In the genomic region with DNA sequence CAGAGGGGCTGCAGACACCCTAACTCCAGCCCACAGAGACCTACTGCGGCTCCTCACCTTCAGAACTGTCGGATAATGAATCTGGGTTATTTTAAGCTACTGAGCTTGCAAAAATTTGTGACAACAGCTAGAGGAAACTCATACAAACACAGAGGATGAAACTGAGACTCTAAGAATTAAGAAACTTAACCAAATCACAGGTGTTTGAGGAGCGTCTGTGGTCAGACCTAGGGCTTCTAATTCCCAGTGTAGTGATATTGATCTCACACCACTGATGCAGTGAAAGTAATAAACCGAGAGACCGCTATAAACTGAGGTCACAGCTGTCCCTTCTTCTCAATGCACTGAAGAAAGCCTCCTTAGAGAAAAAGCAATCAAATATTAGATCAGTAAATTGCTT, we compare ENCODE assay signal across 14 cellular contexts.
DNase-seq lines count a peak whose midpoint lies in the region; ATAC-seq and TF ChIP-seq lines count a peak whose summit lies in the region.
"Had no signal": no experiment of that assay in that cellular context is flagged by ENCODE, and none has a peak within 500 bp of the region (broad histone marks: within the 10 kb centered on the region; RNA-seq: fewer than 3 reads in every experiment).

No MANE protein-coding gene starts in this region.

- peak; percentile 88 for ATAC-seq in GM18520 (IDR thresholded peaks at IDR 0.05; ENCODE audit: unreplicated experiment)
- ATAC-seq in GM21390 (IDR thresholded peaks at IDR 0.05; ENCODE audit: unreplicated experiment) = peak; percentile 94
- ATAC-seq in HG03025 (IDR thresholded peaks at IDR 0.05; ENCODE audit: low FRiP score, unreplicated experiment) = peak; percentile 95
- ATAC-seq in stimulated activated effector memory CD8-positive, alpha-beta T cell treated with anti-CD3 and anti-CD28 coated beads, Interleukin-12 subunit alpha, Interleukin-12 subunit beta, amount 100 ng/mL, for 72 hours = no peak

- no peaks in the 10 kb centered on the region for H4K20me1 ChIP-seq in Loucy (ENCODE audit: insufficient read depth, low read length, poor library complexity, severe bottlenecking)
- H4K20me1 ChIP-seq: BLaER1 had no signal

- no peak overlapping the region for H3K4me3 Mint-ChIP-seq in CD8-positive, alpha-beta memory T cell
- H3K4me3 Mint-ChIP-seq in stimulated activated effector memory CD8-positive, alpha-beta T cell treated with anti-CD3 and anti-CD28 coated beads, Interleukin-12 subunit alpha, Interleukin-12 subunit beta, amount 100 ng/mL, for 72 hours = no peak overlapping the region

- no peak overlapping the region for H3K27ac Mint-ChIP-seq in CD8-positive, alpha-beta memory T cell
- H3K27ac Mint-ChIP-seq in stimulated activated effector memory CD8-positive, alpha-beta T cell treated with anti-CD3 and anti-CD28 coated beads, Interleukin-12 subunit alpha, Interleukin-12 subunit beta, amount 100 ng/mL, for 72 hours = no peak overlapping the region

- H3K9me3 Mint-ChIP-seq in CD8-positive, alpha-beta memory T cell = no peaks in the 10 kb centered on the region
- H3K9me3 Mint-ChIP-seq in stimulated activated effector memory CD8-positive, alpha-beta T cell treated with anti-CD3 and anti-CD28 coated beads, Interleukin-12 subunit alpha, Interleukin-12 subunit beta, amount 100 ng/mL, for 72 hours = no peaks in the 10 kb centered on the region

- H3K4me3 ChIP-seq in Loucy (ENCODE audit: low read length, poor library complexity, severe bottlenecking) = no peak overlapping the region
- H3K4me3 ChIP-seq in CD8-positive, alpha-beta memory T cell (ENCODE audit: low read length) = no peak overlapping the region
- H3K4me3 ChIP-seq: BLaER1, vagina had no signal

- no peak overlapping the region for H2AFZ ChIP-seq in Loucy (ENCODE audit: low read length)

- H3K27me3 Mint-ChIP-seq in CD8-positive, alpha-beta memory T cell = peaks cover 17 to 40% of the 10 kb centered on the region in 2 donors

- no peaks in the 10 kb centered on the region for H3K4me1 Mint-ChIP-seq in CD8-positive, alpha-beta memory T cell
- no peaks in the 10 kb centered on the region for H3K4me1 Mint-ChIP-seq in stimulated activated effector memory CD8-positive, alpha-beta T cell treated with anti-CD3 and anti-CD28 coated beads, Interleukin-12 subunit alpha, Interleukin-12 subunit beta, amount 100 ng/mL, for 72 hours

- no peaks in the 10 kb centered on the region for H3K79me2 ChIP-seq in Loucy (ENCODE audit: insufficient read depth, low read length)

- peaks cover 9% of the 10 kb centered on the region for H3K4me1 ChIP-seq in Loucy (ENCODE audit: insufficient read depth, low read length, poor library complexity, severe bottlenecking)
- H3K4me1 ChIP-seq in CD8-positive, alpha-beta memory T cell (ENCODE audit: insufficient read depth, low read length) = no peaks in the 10 kb centered on the region
- H3K4me1 ChIP-seq: vagina had no signal

- H3K9ac ChIP-seq in Loucy (ENCODE audit: low read depth, low read length, poor library complexity, severe bottlenecking) = no peak overlapping the region
- H3K9ac ChIP-seq: BLaER1 had no signal

- POLR2A ChIA-PET in CD8-positive, alpha-beta memory T cell (lab: Charles Lee) = no interaction called here

- H3K27me3 ChIP-seq in Loucy (ENCODE audit: insufficient read depth, low read length, poor library complexity, severe bottlenecking) = no peaks in the 10 kb centered on the region
- H3K27me3 ChIP-seq in CD8-positive, alpha-beta memory T cell (ENCODE audit: insufficient read depth, low read length, poor library complexity, severe bottlenecking) = peaks cover 4% of the 10 kb centered on the region
- H3K27me3 ChIP-seq: BLaER1, vagina had no signal

- CTCF ChIA-PET in CD8-positive, alpha-beta memory T cell (lab: Charles Lee) = no interaction called here

- peak overlapping the region; percentile 44 for H3K4me2 ChIP-seq in Loucy (ENCODE audit: low read depth, low read length, poor library complexity, severe bottlenecking)
- H3K4me2 ChIP-seq: BLaER1 had no signal

- H3F3A ChIP-seq in Loucy (ENCODE audit: low read depth) = no peaks in the 10 kb centered on the region

- no peaks in the 10 kb centered on the region for H3K9me2 ChIP-seq in Loucy (replicated peaks; ENCODE audit: low read depth, low read length)

- no peak for TF ChIP-seq CTCF in Loucy (conservative IDR thresholded peaks at IDR 0.05; ENCODE audit: low read length)

- H3K36me3 Mint-ChIP-seq in CD8-positive, alpha-beta memory T cell = no peaks in the 10 kb centered on the region
- no peaks in the 10 kb centered on the region for H3K36me3 Mint-ChIP-seq in stimulated activated effector memory CD8-positive, alpha-beta T cell treated with anti-CD3 and anti-CD28 coated beads, Interleukin-12 subunit alpha, Interleukin-12 subunit beta, amount 100 ng/mL, for 72 hours

- DNase-seq in CD8-positive, alpha-beta memory T cell = no peak
- no peak for DNase-seq in stimulated activated effector memory CD8-positive, alpha-beta T cell treated with anti-CD3 and anti-CD28 coated beads, Interleukin-12 subunit alpha, Interleukin-12 subunit beta, amount 100 ng/mL, for 72 hours (ENCODE audit: low spot score in 2 of 2)
- DNase-seq in retina = no peak
- no peak for DNase-seq in GM03348 (ENCODE audit: low spot score)
- DNase-seq: activated CD8-positive, alpha-beta memory T cell treated with anti-CD3 and anti-CD28 coated beads for 24 hours; amygdala; mesendoderm; T-helper 1 cell had no signal

- no peak overlapping the region for H3K27ac ChIP-seq in CD8-positive, alpha-beta memory T cell (ENCODE audit: low read depth, low read length)
- H3K27ac ChIP-seq: BLaER1, vagina had no signal

- H3K9me3 ChIP-seq in Loucy (ENCODE audit: insufficient read depth, low read depth, low read length) = no peaks in the 10 kb centered on the region
- no peaks in the 10 kb centered on the region for H3K9me3 ChIP-seq in CD8-positive, alpha-beta memory T cell (ENCODE audit: low read length)
- H3K9me3 ChIP-seq: BLaER1, vagina had no signal

- no peaks in the 10 kb centered on the region for H3K36me3 ChIP-seq in Loucy (ENCODE audit: insufficient read depth, low read length)
- H3K36me3 ChIP-seq in CD8-positive, alpha-beta memory T cell (ENCODE audit: insufficient read depth, low read length) = no peaks in the 10 kb centered on the region
- H3K36me3 ChIP-seq: BLaER1, vagina had no signal
